ENCODE assay signal across 11 cellular contexts in the genomic region with DNA sequence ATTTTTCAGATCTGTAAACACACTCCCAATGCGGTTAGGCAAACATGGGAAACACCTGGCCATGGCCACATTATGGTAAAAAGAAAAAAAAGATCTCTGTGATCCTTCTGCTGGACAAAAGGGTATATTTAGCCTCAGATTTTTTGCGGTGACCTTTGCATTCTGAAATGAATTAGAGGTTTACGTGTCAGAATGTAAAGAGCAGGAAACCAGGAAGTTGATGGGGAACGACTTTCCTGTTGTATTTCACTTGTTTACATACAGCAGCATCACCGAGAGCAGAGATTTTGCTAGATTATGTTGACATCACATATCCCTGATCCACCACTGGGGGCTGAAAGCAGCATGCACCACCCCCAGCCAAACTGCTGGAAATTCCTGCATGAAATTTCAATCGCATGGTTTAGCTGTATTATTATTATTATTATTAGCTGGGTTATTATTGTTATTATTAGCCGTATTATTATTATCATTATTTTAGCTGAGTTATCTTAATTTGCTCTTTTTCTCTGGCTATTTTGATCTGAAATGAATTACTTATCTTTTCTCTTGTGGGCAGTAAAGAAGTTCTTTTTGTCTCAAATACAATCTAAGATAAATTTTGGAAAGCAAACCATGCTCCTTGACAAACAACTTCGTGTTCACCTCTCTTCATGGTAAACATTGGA.
A peak's percentile ranks its signal among the peaks of the same experiment; 100 is the strongest.
DNase-seq lines count a peak whose midpoint lies in the region; ATAC-seq and TF ChIP-seq lines count a peak whose summit lies in the region.
"Had no signal": no experiment of that assay in that cellular context is flagged by ENCODE, and none has a peak within 500 bp of the region (broad histone marks: within the 10 kb centered on the region; RNA-seq: fewer than 3 reads in every experiment).

No MANE protein-coding gene starts in this region.

- no peaks in the 10 kb centered on the region for H4K20me1 ChIP-seq in BLaER1 treated with 17β-estradiol and CSF1 and Interleukin-3, amounts not matched to agents 10 nM and 100 nM

- no peak for TF ChIP-seq POLR2A in GM18505 (IDR thresholded peaks at IDR 0.05; ENCODE audit: borderline replicate concordance, extremely low read depth, insufficient read depth, insufficient read length)

- H3K36me3 Mint-ChIP-seq in HFFc6 (ENCODE audit: low read depth) (no peaks in the 10 kb centered on the region), T-cell (no peaks in the 10 kb centered on the region)
- H3K36me3 Mint-ChIP-seq: naive B cell had no signal

- H3K36me3 ChIP-seq in BLaER1 treated with 17β-estradiol and CSF1 and Interleukin-3, amounts not matched to agents 10 nM and 100 nM, result no peaks in the 10 kb centered on the region

- H3K9me3 ChIP-seq in BLaER1 treated with 17β-estradiol and CSF1 and Interleukin-3, amounts not matched to agents 10 nM and 100 nM (replicated peaks in 1 of 11), result peaks cover 0 to 22% (median 10%) of the 10 kb centered on the region in 11 experiments; a peak in 14 of 22 replicates
- no peaks in the 10 kb centered on the region for H3K9me3 ChIP-seq in iPS-18c (ENCODE audit: control insufficient read depth, insufficient read depth, low read length)

- POLR2A ChIA-PET in T-cell (lab: Charles Lee), result no interaction called here

- peak overlapping the region in 10 of 11 experiments; percentile 49 to 83 (median 70); a peak in 19 of 22 replicates for H3K27ac ChIP-seq in BLaER1 treated with 17β-estradiol and CSF1 and Interleukin-3, amounts not matched to agents 10 nM and 100 nM

- DNase-seq in HFFc6 (no peak), SK-MEL-5 (ENCODE audit: low read depth, low spot score) (peak; percentile 45), T-cell (no peak)
- DNase-seq: DMS79 treated with DMSO at 0.1 percent for 48 hours; naive B cell; stimulated activated naive CD8-positive, alpha-beta T cell treated with anti-CD3 and anti-CD28 coated beads, Interleukin-15, amount 100 ng/mL, for 72 hours had no signal

- H3K9me3 Mint-ChIP-seq in HFFc6 (no peaks in the 10 kb centered on the region), T-cell (no peaks in the 10 kb centered on the region)
- H3K9me3 Mint-ChIP-seq: naive B cell; stimulated activated naive CD8-positive, alpha-beta T cell treated with anti-CD3 and anti-CD28 coated beads, Interleukin-15, amount 100 ng/mL, for 72 hours had no signal

- no peaks in the 10 kb centered on the region for H3K27me3 Mint-ChIP-seq in HFFc6 (ENCODE audit: insufficient read depth)
- H3K27me3 Mint-ChIP-seq in T-cell, result peaks cover 12 to 19% of the 10 kb centered on the region in 2 donors

- peak overlapping the region in 9 of 11 experiments; percentile 11 to 60 (median 51); a peak in 14 of 22 replicates for H3K9ac ChIP-seq in BLaER1 treated with 17β-estradiol and CSF1 and Interleukin-3, amounts not matched to agents 10 nM and 100 nM

- H3K4me3 Mint-ChIP-seq in HFFc6, result no peak overlapping the region
- no peak overlapping the region for H3K4me3 Mint-ChIP-seq in T-cell
- H3K4me3 Mint-ChIP-seq: naive B cell; stimulated activated naive CD8-positive, alpha-beta T cell treated with anti-CD3 and anti-CD28 coated beads, Interleukin-15, amount 100 ng/mL, for 72 hours had no signal

- in situ Hi-C loops in SK-MEL-5 (cut with HindIII; ENCODE audit: low pct_unique_long_range_greater_than_20kb, low sequenced_read_pairs), result no loop called here

- H3K27me3 ChIP-seq in BLaER1 treated with 17β-estradiol and CSF1 and Interleukin-3, amounts not matched to agents 10 nM and 100 nM, result no peaks in the 10 kb centered on the region

- peaks cover 16% of the 10 kb centered on the region for H3K4me1 Mint-ChIP-seq in HFFc6 (ENCODE audit: low read depth)
- no peaks in the 10 kb centered on the region for H3K4me1 Mint-ChIP-seq in T-cell
- H3K4me1 Mint-ChIP-seq: naive B cell; stimulated activated naive CD8-positive, alpha-beta T cell treated with anti-CD3 and anti-CD28 coated beads, Interleukin-15, amount 100 ng/mL, for 72 hours had no signal

- H3K4me2 ChIP-seq in BLaER1 treated with 17β-estradiol and CSF1 and Interleukin-3, amounts not matched to agents 10 nM and 100 nM, result peak overlapping the region; percentile 60 to 76 (median 73)

- no peak for ATAC-seq in GM18505 (IDR thresholded peaks at IDR 0.05; ENCODE audit: unreplicated experiment)
- ATAC-seq in GM21717 (IDR thresholded peaks at IDR 0.05; ENCODE audit: unreplicated experiment), result no peak
- no peak for ATAC-seq in GM21367 (IDR thresholded peaks at IDR 0.05; ENCODE audit: unreplicated experiment)
- ATAC-seq in T-cell (replicated peaks in 1 of 4), result no peak
- ATAC-seq: stimulated activated naive CD8-positive, alpha-beta T cell treated with anti-CD3 and anti-CD28 coated beads, Interleukin-15, amount 100 ng/mL, for 72 hours had no signal

- peaks cover 41 to 62% (median 46%) of the 10 kb centered on the region in 10 experiments for H3K4me1 ChIP-seq in BLaER1 treated with 17β-estradiol and CSF1 and Interleukin-3, amounts not matched to agents 10 nM and 100 nM

- peak; percentile 48 for TF ChIP-seq CTCF in HFFc6 (IDR thresholded peaks at IDR 0.05)

- CTCF ChIA-PET in T-cell (lab: Charles Lee), result no interaction called here

- no peak overlapping the region for H3K27ac Mint-ChIP-seq in HFFc6
- no peak overlapping the region for H3K27ac Mint-ChIP-seq in T-cell
- H3K27ac Mint-ChIP-seq: naive B cell; stimulated activated naive CD8-positive, alpha-beta T cell treated with anti-CD3 and anti-CD28 coated beads, Interleukin-15, amount 100 ng/mL, for 72 hours had no signal

- peak overlapping the region in 1 of 10 experiments; percentile 30; a peak in 3 of 20 replicates for H3K4me3 ChIP-seq in BLaER1 treated with 17β-estradiol and CSF1 and Interleukin-3, amounts not matched to agents 10 nM and 100 nM
- H3K4me3 ChIP-seq in iPS-18c (ENCODE audit: insufficient read depth, low read depth, low read length), result peak overlapping the region; percentile 21; the same call in 1 of the 2 replicates
